Comparison of ENCODE assay signal across 1 cellular context in the genomic region with DNA sequence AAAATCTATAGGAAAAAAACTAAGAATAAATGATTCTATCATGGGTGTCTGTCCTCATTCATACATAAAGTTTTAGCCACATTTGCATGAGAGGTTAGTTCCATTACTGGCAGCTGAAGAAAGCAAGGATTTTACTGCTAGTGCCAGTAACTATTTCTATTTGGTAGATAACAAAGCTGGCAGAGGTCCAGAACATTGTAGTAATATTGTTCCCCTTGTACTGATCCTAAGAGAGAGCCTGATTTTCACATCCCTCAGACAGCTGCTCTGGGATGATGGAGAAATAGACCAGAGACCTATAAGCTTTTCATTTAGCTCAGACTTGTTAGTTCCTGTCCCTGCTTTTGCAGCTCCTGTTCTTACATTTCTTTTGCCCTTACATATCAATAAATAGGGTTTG.
TF ChIP-seq lines count a peak whose summit lies in the region.

No MANE protein-coding gene starts in this region.

TF ChIP-seq in HEK293, 187 proteins besides CTCF, POLR2A, EP300 and RAD21 (continued from another document):
- TF ChIP-seq, protein P1, sequence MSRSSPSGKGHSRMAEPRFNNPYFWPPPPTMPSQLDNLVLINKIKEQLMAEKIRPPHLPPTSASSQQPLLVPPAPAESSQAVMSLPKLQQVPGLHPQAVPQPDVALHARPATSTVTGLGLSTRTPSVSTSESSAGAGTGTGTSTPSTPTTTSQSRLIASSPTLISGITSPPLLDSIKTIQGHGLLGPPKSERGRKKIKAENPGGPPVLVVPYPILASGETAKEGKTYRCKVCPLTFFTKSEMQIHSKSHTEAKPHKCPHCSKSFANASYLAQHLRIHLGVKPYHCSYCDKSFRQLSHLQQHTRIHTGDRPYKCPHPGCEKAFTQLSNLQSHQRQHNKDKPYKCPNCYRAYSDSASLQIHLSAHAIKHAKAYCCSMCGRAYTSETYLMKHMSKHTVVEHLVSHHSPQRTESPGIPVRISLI (tag by site-specific recombination; IDR thresholded peaks at IDR 0.05), result no peak
- TF ChIP-seq SCRT2 (tag by site-specific recombination; IDR thresholded peaks at IDR 0.05), result no peak
- no peak for TF ChIP-seq ZNF19 (tag by site-specific recombination; IDR thresholded peaks at IDR 0.05; ENCODE audit: low read depth)
- TF ChIP-seq, protein P2, sequence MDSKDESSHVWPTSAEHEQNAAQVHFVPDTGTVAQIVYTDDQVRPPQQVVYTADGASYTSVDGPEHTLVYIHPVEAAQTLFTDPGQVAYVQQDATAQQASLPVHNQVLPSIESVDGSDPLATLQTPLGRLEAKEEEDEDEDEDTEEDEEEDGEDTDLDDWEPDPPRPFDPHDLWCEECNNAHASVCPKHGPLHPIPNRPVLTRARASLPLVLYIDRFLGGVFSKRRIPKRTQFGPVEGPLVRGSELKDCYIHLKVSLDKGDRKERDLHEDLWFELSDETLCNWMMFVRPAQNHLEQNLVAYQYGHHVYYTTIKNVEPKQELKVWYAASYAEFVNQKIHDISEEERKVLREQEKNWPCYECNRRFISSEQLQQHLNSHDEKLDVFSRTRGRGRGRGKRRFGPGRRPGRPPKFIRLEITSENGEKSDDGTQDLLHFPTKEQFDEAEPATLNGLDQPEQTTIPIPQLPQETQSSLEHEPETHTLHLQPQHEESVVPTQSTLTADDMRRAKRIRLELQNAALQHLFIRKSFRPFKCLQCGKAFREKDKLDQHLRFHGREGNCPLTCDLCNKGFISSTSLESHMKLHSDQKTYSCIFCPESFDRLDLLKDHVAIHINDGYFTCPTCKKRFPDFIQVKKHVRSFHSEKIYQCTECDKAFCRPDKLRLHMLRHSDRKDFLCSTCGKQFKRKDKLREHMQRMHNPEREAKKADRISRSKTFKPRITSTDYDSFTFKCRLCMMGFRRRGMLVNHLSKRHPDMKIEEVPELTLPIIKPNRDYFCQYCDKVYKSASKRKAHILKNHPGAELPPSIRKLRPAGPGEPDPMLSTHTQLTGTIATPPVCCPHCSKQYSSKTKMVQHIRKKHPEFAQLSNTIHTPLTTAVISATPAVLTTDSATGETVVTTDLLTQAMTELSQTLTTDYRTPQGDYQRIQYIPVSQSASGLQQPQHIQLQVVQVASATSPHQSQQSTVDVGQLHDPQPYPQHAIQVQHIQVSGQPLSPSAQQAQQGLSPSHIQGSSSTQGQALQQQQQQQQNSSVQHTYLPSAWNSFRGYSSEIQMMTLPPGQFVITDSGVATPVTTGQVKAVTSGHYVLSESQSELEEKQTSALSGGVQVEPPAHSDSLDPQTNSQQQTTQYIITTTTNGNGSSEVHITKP (tag by site-specific recombination; IDR thresholded peaks at IDR 0.05), result no peak
